16 cellular contexts compared by ENCODE assay signal in genomic region chr12:69886101-69886500, GRCh38.
"Had no signal": no experiment of that assay in that cellular context is flagged by ENCODE, and none has a peak within 500 bp of the region (broad histone marks: within the 10 kb centered on the region; RNA-seq: fewer than 3 reads in every experiment).

No MANE protein-coding gene starts in this region.

- H3K4me1 ChIP-seq: prostate gland had no signal

- H3K9me3 ChIP-seq: esophagus muscularis mucosa, prostate gland had no signal

- H3K27ac ChIP-seq: brain microvascular endothelial cell, esophagus muscularis mucosa, prostate gland had no signal

- H3K4me3 ChIP-seq: esophagus muscularis mucosa, prostate gland had no signal

- H3K36me3 ChIP-seq: brain microvascular endothelial cell, esophagus muscularis mucosa, prostate gland had no signal

- H3K27me3 ChIP-seq: brain microvascular endothelial cell, esophagus muscularis mucosa had no signal

- DNase-seq: activated CD4-positive, alpha-beta T cell treated with anti-CD3 and anti-CD28 coated beads for 1 hour; activated CD4-positive, alpha-beta T cell treated with anti-CD3 and anti-CD28 coated beads, Interleukin-2, amount 50 U/mL, for 48 hours; activated gamma-delta T cell; activated T-cell treated with anti-CD3 and anti-CD28 coated beads, Interleukin-2, amount 50 U/mL, for 48 hours; amygdala; brain microvascular endothelial cell; foreskin fibroblast; head of caudate nucleus; left colon; mammary epithelial cell; nucleus accumbens; stimulated activated CD4-positive, alpha-beta T cell treated with anti-CD3 and anti-CD28 coated beads, Interleukin-2, amount 100 ng/mL, for 24 hours; stimulated activated naive CD4-positive, alpha-beta T cell; trophoblast cell had no signal
